25 cellular contexts compared by ENCODE assay signal in genomic region chr14:88597601-88598000, GRCh38. TPM values are rescaled to one million over a fixed set of nuclear protein-coding genes. Genes with fewer than 3 reads are reported as not detected.
A peak's percentile ranks its signal among the peaks of the same experiment; 100 is the strongest.
DNase-seq lines count a peak whose midpoint lies in the region; ATAC-seq and TF ChIP-seq lines count a peak whose summit lies in the region.
"Had no signal": no experiment of that assay in that cellular context is flagged by ENCODE, and none has a peak within 500 bp of the region (broad histone marks: within the 10 kb centered on the region; RNA-seq: fewer than 3 reads in every experiment).

No MANE protein-coding gene starts in this region.

- intact Hi-C loops in heart left ventricle (cut with DNase I), result no loop called here

- ATAC-seq in heart left ventricle (no peak), GM18511 (IDR thresholded peaks at IDR 0.05; ENCODE audit: unreplicated experiment) (no peak), GM21529 (IDR thresholded peaks at IDR 0.05; ENCODE audit: unreplicated experiment) (no peak)
- no peak for ATAC-seq in central memory CD8-positive, alpha-beta T cell (replicated peaks; ENCODE audit: extremely low read depth, poor library complexity, severe bottlenecking)
- ATAC-seq: Right ventricle myocardium inferior had no signal

- H3K9me3 Mint-ChIP-seq in central memory CD8-positive, alpha-beta T cell, result no peaks in the 10 kb centered on the region
- no peaks in the 10 kb centered on the region for H3K9me3 Mint-ChIP-seq in neural crest cell
- H3K9me3 Mint-ChIP-seq: CD8-positive, alpha-beta memory T cell; HFFc6 had no signal

- H3K27ac Mint-ChIP-seq in central memory CD8-positive, alpha-beta T cell (ENCODE audit: low read depth), result peak overlapping the region; percentile 68
- H3K27ac Mint-ChIP-seq in neural crest cell (ENCODE audit: unreplicated experiment), result peak overlapping the region; percentile 44
- H3K27ac Mint-ChIP-seq: HFFc6 had no signal

- DNase-seq in cardiac muscle cell (ENCODE audit: low read depth in 1 of 2, low spot score in 1 of 2), result no peak
- DNase-seq in heart left ventricle, result no peak
- DNase-seq in central memory CD8-positive, alpha-beta T cell (ENCODE audit: low spot score in 2 of 2), result no peak
- no peak for DNase-seq in neural crest cell (ENCODE audit: low read depth, low spot score)
- no peak for DNase-seq in Karpas-422
- DNase-seq: AML-193; C1 segment of cervical spinal cord; CD8-positive, alpha-beta memory T cell; DMS53; EL; GF-D8; H7; HFFc6; MM.1S; NCI-H1048; NCI-H1417 treated with DMSO at 0.1 percent for 48 hours; NCI-H187; NCI-H2107; NCI-H446 treated with DMSO at 0.1 percent for 48 hours; NCI-H526 treated with DMSO at 0.1 percent for 48 hours; OCI-M1 had no signal

- H3K27ac ChIP-seq in cardiac muscle cell (peak overlapping the region; percentile 23), heart left ventricle (no peak overlapping the region), Karpas-422 (ENCODE audit: low read length) (no peak overlapping the region)
- H3K27ac ChIP-seq: SJSA1 had no signal

- no peak for TF ChIP-seq CTCF in cardiac muscle cell (IDR thresholded peaks at IDR 0.05; ENCODE audit: low read depth, low read length)
- TF ChIP-seq CTCF in heart left ventricle (IDR thresholded peaks at IDR 0.05), result no peak
- no peak for TF ChIP-seq CTCF in neural crest cell (conservative IDR thresholded peaks at IDR 0.05)

- H3K27me3 ChIP-seq in cardiac muscle cell (no peaks in the 10 kb centered on the region), heart left ventricle (no peaks in the 10 kb centered on the region), Karpas-422 (ENCODE audit: low read length) (no peaks in the 10 kb centered on the region)
- H3K27me3 ChIP-seq: SJSA1 had no signal

- no peak overlapping the region for H3K4me2 ChIP-seq in Karpas-422 (ENCODE audit: low read depth, low read length, poor library complexity, severe bottlenecking)

- H3K4me1 Mint-ChIP-seq in central memory CD8-positive, alpha-beta T cell, result peaks cover 33% of the 10 kb centered on the region
- H3K4me1 Mint-ChIP-seq in neural crest cell, result no peaks in the 10 kb centered on the region

- no peaks in the 10 kb centered on the region for H3K4me1 ChIP-seq in cardiac muscle cell (ENCODE audit: low read depth)
- no peaks in the 10 kb centered on the region for H3K4me1 ChIP-seq in heart left ventricle
- H3K4me1 ChIP-seq in Karpas-422 (ENCODE audit: low read length), result no peaks in the 10 kb centered on the region
- H3K4me1 ChIP-seq: SJSA1 had no signal

- H2AFZ ChIP-seq in Karpas-422 (ENCODE audit: low read length), result no peak overlapping the region

- no peak overlapping the region for H3K4me3 ChIP-seq in cardiac muscle cell
- no peak overlapping the region for H3K4me3 ChIP-seq in heart left ventricle
- no peak overlapping the region for H3K4me3 ChIP-seq in Karpas-422 (ENCODE audit: low read length)
- H3K4me3 ChIP-seq: SJSA1 had no signal

- H3K36me3 ChIP-seq in cardiac muscle cell (peaks cover 67% of the 10 kb centered on the region), heart left ventricle (peaks cover 0 to 100% (median 89%) of the 10 kb centered on the region in 9 donors), Karpas-422 (ENCODE audit: insufficient read depth, low read length) (peaks cover 65% of the 10 kb centered on the region)

- no peak overlapping the region for H3K4me3 Mint-ChIP-seq in central memory CD8-positive, alpha-beta T cell
- no peak overlapping the region for H3K4me3 Mint-ChIP-seq in neural crest cell
- H3K4me3 Mint-ChIP-seq: HFFc6 had no signal

- no peaks in the 10 kb centered on the region for H4K20me1 ChIP-seq in Karpas-422 (ENCODE audit: insufficient read depth, low read depth, low read length)

- H3K9ac ChIP-seq in Karpas-422 (ENCODE audit: low read length), result no peak overlapping the region

- WGBS in heart left ventricle, 4 donors, result 91 to 96% (median 94%) methylated on average over 4 of the region's 4 CpGs

- no peaks in the 10 kb centered on the region for H3K9me2 ChIP-seq in Karpas-422 (replicated peaks; ENCODE audit: insufficient read depth, low read length)

- peaks cover 5% of the 10 kb centered on the region for H3K79me2 ChIP-seq in Karpas-422 (ENCODE audit: low read length)

- peaks cover 28% of the 10 kb centered on the region for H3K36me3 Mint-ChIP-seq in central memory CD8-positive, alpha-beta T cell (ENCODE audit: insufficient read depth)
- H3K36me3 Mint-ChIP-seq in neural crest cell (ENCODE audit: low read depth), result peaks cover 17% of the 10 kb centered on the region

- H3K9me3 ChIP-seq in cardiac muscle cell (ENCODE audit: low read depth) (no peaks in the 10 kb centered on the region), heart left ventricle (no peaks in the 10 kb centered on the region), Karpas-422 (ENCODE audit: low read length) (no peaks in the 10 kb centered on the region)
- H3K9me3 ChIP-seq: SJSA1 had no signal

- H3K27me3 Mint-ChIP-seq in central memory CD8-positive, alpha-beta T cell, result no peaks in the 10 kb centered on the region
- H3K27me3 Mint-ChIP-seq in neural crest cell (ENCODE audit: low read depth), result no peaks in the 10 kb centered on the region
- H3K27me3 Mint-ChIP-seq: CD8-positive, alpha-beta memory T cell had no signal

- TF ChIP-seq POLR2A in heart left ventricle (IDR thresholded peaks at IDR 0.05), result no peak

RNA-seq across cellular contexts. Expression of gene ZC3H14, which starts 34.8 kb away (rescaled TPM):
- total RNA-seq in cardiac muscle cell (76.1 and 87.4 TPM in 2 replicates), heart left ventricle (10 to 100 TPM; 36.8 to 62.7 (median 44.7) TPM), neural crest cell (92.7 and 104 TPM in 2 replicates)
- polyA plus RNA-seq in cardiac muscle cell (71.3 and 75.0 TPM in 2 replicates), heart left ventricle (10 to 100 TPM; 27.6 to 38.3 TPM)
- total RNA-seq in Karpas-422 (2014; rRNA removed; shearing (Covaris generic); ENCODE audit: low replicate concordance), result 69.8 and 91.1 TPM in 2 replicates

RNA-seq across cellular contexts. Expression of gene PTPN21, which starts 42.8 kb away (rescaled TPM):
- 14.7 and 16.7 TPM in 2 replicates for total RNA-seq in cardiac muscle cell
- 12.0 and 12.2 TPM in 2 replicates for polyA plus RNA-seq in cardiac muscle cell
- total RNA-seq in heart left ventricle, result 10 to 100 TPM; 21.1 to 68.3 (median 34.2) TPM
- polyA plus RNA-seq in heart left ventricle, result 10 to 100 TPM in 1 of 2 donors, 1 to 10 TPM in 1; 9.4 to 12.2 TPM
- 21.9 and 25.3 TPM in 2 replicates for total RNA-seq in neural crest cell
- total RNA-seq in Karpas-422 (2014; rRNA removed; shearing (Covaris generic); ENCODE audit: low replicate concordance), result 0.04 TPM in 1 of 2 replicates, not detected in the other
- polyA plus RNA-seq: CD8-positive, alpha-beta memory T cell had no signal

Comparison
In these comparisons a context has a peak if more than half of its experiments do, and no peak if none do; other contexts are left out.
1. RNA of gene PTPN21, which starts 42.8 kb away (total RNA-seq): 21.1 to 68.3 TPM in heart left ventricle, 21.9 to 25.3 TPM in neural crest cell and 14.7 to 16.7 TPM in cardiac muscle cell; 0.04 TPM in Karpas-422; every median in the first group is over 10 times any median in the second.